13 cellular contexts compared by ENCODE assay signal in the genomic region with DNA sequence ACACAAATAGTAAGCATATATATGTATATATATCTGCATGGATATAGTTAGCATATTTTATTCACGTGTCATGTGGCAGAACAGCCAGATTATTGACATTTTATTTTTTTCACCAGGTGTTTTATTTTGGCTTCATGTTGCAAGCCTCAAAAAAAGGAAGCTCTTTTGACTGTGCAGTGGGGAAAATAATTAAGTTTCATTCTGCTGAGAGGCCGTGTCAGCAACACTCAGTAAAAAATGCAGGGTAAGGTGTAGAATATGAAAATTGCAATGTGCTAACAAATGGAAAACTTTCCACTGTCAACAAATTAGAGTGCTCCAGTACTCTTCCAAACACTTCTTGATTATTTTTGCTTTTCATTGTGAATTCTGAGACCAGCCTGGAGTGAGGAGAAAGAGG.
DNase-seq lines count a peak whose midpoint lies in the region; ATAC-seq and TF ChIP-seq lines count a peak whose summit lies in the region.
"Had no signal": no experiment of that assay in that cellular context is flagged by ENCODE, and none has a peak within 500 bp of the region (broad histone marks: within the 10 kb centered on the region; RNA-seq: fewer than 3 reads in every experiment).

No MANE protein-coding gene starts in this region.

- CTCF ChIA-PET in activated naive CD4-positive, alpha-beta T cell treated with anti-CD3 and anti-CD28 coated beads for 36 hours (lab: Charles Lee) = no interaction called here
- CTCF ChIA-PET in HEK293T (lab: Yijun Ruan, JAX) = no interaction called here

- ATAC-seq in sciatic nerve (peak; percentile 26), HG03460 (IDR thresholded peaks at IDR 0.05; ENCODE audit: unreplicated experiment) (no peak), GM18909 (IDR thresholded peaks at IDR 0.05; ENCODE audit: poor library complexity, unreplicated experiment) (no peak)
- ATAC-seq: HCT116 had no signal

- no peaks in the 10 kb centered on the region for H3K27me3 Mint-ChIP-seq in activated naive CD4-positive, alpha-beta T cell treated with anti-CD3 and anti-CD28 coated beads, Interleukin-2, amount 50 U/mL, for 24 hours
- H3K27me3 Mint-ChIP-seq in activated naive CD4-positive, alpha-beta T cell treated with anti-CD3 and anti-CD28 coated beads for 36 hours (ENCODE audit: low read depth) = peaks cover 2% of the 10 kb centered on the region
- H3K27me3 Mint-ChIP-seq in dendritic cell treated with granulocyte-macrophage colony-stimulating factor and Interleukin-4, amounts not matched to agents 40 ng/mL and 50 ng/mL, for 4 days = no peaks in the 10 kb centered on the region
- H3K27me3 Mint-ChIP-seq: CD4-positive, alpha-beta memory T cell had no signal

- H3K4me1 Mint-ChIP-seq in activated naive CD4-positive, alpha-beta T cell treated with anti-CD3 and anti-CD28 coated beads, Interleukin-2, amount 50 U/mL, for 24 hours = peaks cover 4% of the 10 kb centered on the region
- H3K4me1 Mint-ChIP-seq in activated naive CD4-positive, alpha-beta T cell treated with anti-CD3 and anti-CD28 coated beads for 36 hours (ENCODE audit: low read depth) = peaks cover 4% of the 10 kb centered on the region
- no peaks in the 10 kb centered on the region for H3K4me1 Mint-ChIP-seq in dendritic cell treated with granulocyte-macrophage colony-stimulating factor and Interleukin-4, amounts not matched to agents 40 ng/mL and 50 ng/mL, for 4 days (ENCODE audit: low read depth)
- H3K4me1 Mint-ChIP-seq: CD4-positive, alpha-beta memory T cell had no signal

- no peaks in the 10 kb centered on the region for H3K9me3 Mint-ChIP-seq in activated naive CD4-positive, alpha-beta T cell treated with anti-CD3 and anti-CD28 coated beads, Interleukin-2, amount 50 U/mL, for 24 hours
- no peaks in the 10 kb centered on the region for H3K9me3 Mint-ChIP-seq in activated naive CD4-positive, alpha-beta T cell treated with anti-CD3 and anti-CD28 coated beads for 36 hours
- H3K9me3 Mint-ChIP-seq in dendritic cell treated with granulocyte-macrophage colony-stimulating factor and Interleukin-4, amounts not matched to agents 40 ng/mL and 50 ng/mL, for 4 days = no peaks in the 10 kb centered on the region
- H3K9me3 Mint-ChIP-seq: CD4-positive, alpha-beta memory T cell had no signal

- H3K36me3 Mint-ChIP-seq in activated naive CD4-positive, alpha-beta T cell treated with anti-CD3 and anti-CD28 coated beads, Interleukin-2, amount 50 U/mL, for 24 hours = no peaks in the 10 kb centered on the region
- no peaks in the 10 kb centered on the region for H3K36me3 Mint-ChIP-seq in activated naive CD4-positive, alpha-beta T cell treated with anti-CD3 and anti-CD28 coated beads for 36 hours (ENCODE audit: low read depth)
- no peaks in the 10 kb centered on the region for H3K36me3 Mint-ChIP-seq in dendritic cell treated with granulocyte-macrophage colony-stimulating factor and Interleukin-4, amounts not matched to agents 40 ng/mL and 50 ng/mL, for 4 days (ENCODE audit: low read depth)
- H3K36me3 Mint-ChIP-seq: CD4-positive, alpha-beta memory T cell had no signal

- H3K4me3 Mint-ChIP-seq in activated naive CD4-positive, alpha-beta T cell treated with anti-CD3 and anti-CD28 coated beads, Interleukin-2, amount 50 U/mL, for 24 hours = no peak overlapping the region
- H3K4me3 Mint-ChIP-seq in activated naive CD4-positive, alpha-beta T cell treated with anti-CD3 and anti-CD28 coated beads for 36 hours = no peak overlapping the region
- H3K4me3 Mint-ChIP-seq in dendritic cell treated with granulocyte-macrophage colony-stimulating factor and Interleukin-4, amounts not matched to agents 40 ng/mL and 50 ng/mL, for 4 days = peak overlapping the region; percentile 30
- H3K4me3 Mint-ChIP-seq: CD4-positive, alpha-beta memory T cell had no signal

- DNase-seq in activated naive CD4-positive, alpha-beta T cell treated with anti-CD3 and anti-CD28 coated beads for 36 hours = no peak
- DNase-seq in NOMO-1 treated with DMSO at 0.1 percent for 48 hours (lab: John Stamatoyannopoulos, UW; ENCODE audit: unreplicated experiment) = peak; percentile 26
- no peak for DNase-seq in sciatic nerve (ENCODE audit: low spot score)
- no peak for DNase-seq in HEK293T (ENCODE audit: extremely low spot score)
- DNase-seq: BE2C; CD4-positive, alpha-beta memory T cell; DMS79; EL had no signal

- intact Hi-C loops in activated naive CD4-positive, alpha-beta T cell treated with anti-CD3 and anti-CD28 coated beads for 36 hours (cut with micrococcal nuclease) = no loop called here
- intact Hi-C loops in dendritic cell treated with granulocyte-macrophage colony-stimulating factor and Interleukin-4, amounts not matched to agents 40 ng/mL and 50 ng/mL, for 4 days (cut with micrococcal nuclease) = no loop called here
- intact Hi-C loops in sciatic nerve (cut with DNase I) = no loop called here

- POLR2A ChIA-PET in HEK293T (lab: Yijun Ruan, JAX) = no interaction called here

- peak overlapping the region; percentile 55 for H3K27ac Mint-ChIP-seq in activated naive CD4-positive, alpha-beta T cell treated with anti-CD3 and anti-CD28 coated beads, Interleukin-2, amount 50 U/mL, for 24 hours
- H3K27ac Mint-ChIP-seq in activated naive CD4-positive, alpha-beta T cell treated with anti-CD3 and anti-CD28 coated beads for 36 hours = no peak overlapping the region
- H3K27ac Mint-ChIP-seq in dendritic cell treated with granulocyte-macrophage colony-stimulating factor and Interleukin-4, amounts not matched to agents 40 ng/mL and 50 ng/mL, for 4 days = no peak overlapping the region

TF ChIP-seq in HEK293T, 16 proteins besides CTCF, POLR2A, EP300 and RAD21:
- no peak for TF ChIP-seq SUZ12 (IDR thresholded peaks at IDR 0.05)
- no peak for TF ChIP-seq FOXA1 (IDR thresholded peaks at IDR 0.05)
- no peak for TF ChIP-seq CTBP1 (IDR thresholded peaks at IDR 0.05; ENCODE audit: borderline replicate concordance)
- no peak for TF ChIP-seq ZNF384 (IDR thresholded peaks at IDR 0.05)
